ENCODE assay signal across 27 cellular contexts in the genomic region with DNA sequence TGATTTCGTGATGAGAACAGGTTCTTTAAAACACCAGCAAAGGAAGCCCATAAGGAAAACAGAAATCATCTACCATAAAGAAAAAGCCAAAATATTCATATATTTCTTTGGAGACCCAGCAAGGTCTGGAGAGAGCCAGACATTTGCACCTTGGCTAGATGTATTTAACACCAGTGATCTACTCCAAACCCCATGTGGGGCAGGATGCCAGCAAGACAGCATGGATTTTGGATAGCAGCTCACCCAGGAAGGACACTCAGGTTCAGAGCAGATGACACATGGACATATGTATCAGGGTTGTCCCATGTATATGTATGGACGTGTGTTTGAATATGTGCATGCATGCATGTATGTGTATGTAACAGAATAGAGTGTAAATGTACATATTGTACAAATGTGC.
"Had no signal": no experiment of that assay in that cellular context is flagged by ENCODE, and none has a peak within 500 bp of the region (broad histone marks: within the 10 kb centered on the region; RNA-seq: fewer than 3 reads in every experiment).

No MANE protein-coding gene starts in this region.

- H3K27ac ChIP-seq: gastrocnemius medialis, heart left ventricle, WERI-Rb-1 had no signal

- H3K4me1 ChIP-seq: gastrocnemius medialis had no signal

- H3K9me3 ChIP-seq: gastrocnemius medialis, heart left ventricle had no signal

- H3K4me1 Mint-ChIP-seq: activated B cell treated with CpG ODN at 0.5 μM for 24 hours; activated T-helper 17 cell treated with anti-CD3 and anti-CD28 coated beads, Interleukin-2, amount 50 U/mL, for 72 hours; T-helper 17 cell had no signal

- H3K27me3 ChIP-seq: gastrocnemius medialis had no signal

- H3K36me3 Mint-ChIP-seq: activated naive CD8-positive, alpha-beta T cell had no signal

- H3K27ac Mint-ChIP-seq: activated B cell treated with CpG ODN at 0.5 μM for 24 hours; activated CD8-positive, alpha-beta T cell treated with anti-CD3 and anti-CD28 coated beads for 36 hours; activated naive CD8-positive, alpha-beta T cell; activated T-helper 17 cell treated with anti-CD3 and anti-CD28 coated beads, Interleukin-2, amount 50 U/mL, for 72 hours; T-helper 17 cell; T-helper 2 cell treated with Interferon-gamma antibody and Interleukin-4, amounts not matched to agents 5 μg/mL and 100 μg/mL, for 36 hours had no signal

- H3K4me3 ChIP-seq: gastrocnemius medialis, heart left ventricle had no signal

- H3K36me3 ChIP-seq: gastrocnemius medialis, heart left ventricle, WERI-Rb-1 had no signal

- DNase-seq: activated B cell treated with CpG ODN at 0.5 μM for 24 hours; activated CD4-positive, alpha-beta T cell treated with anti-CD3 and anti-CD28 coated beads for 48 hours; activated CD4-positive, alpha-beta T cell treated with anti-CD3 and anti-CD28 coated beads, Interleukin-2, amount 50 U/mL, for 1 hour; activated CD4-positive, alpha-beta T cell treated with anti-CD3 and anti-CD28 coated beads, Interleukin-2, amount 50 U/mL, for 48 hours; activated CD8-positive, alpha-beta memory T cell treated with anti-CD3 and anti-CD28 coated beads for 24 hours; activated CD8-positive, alpha-beta T cell treated with anti-CD3 and anti-CD28 coated beads for 36 hours; activated effector memory CD4-positive, alpha-beta T cell treated with Interleukin-2 at 50 U/mL for 16 hours; activated gamma-delta T cell treated with Interleukin-2 at 50 U/mL for 16 hours; activated naive CD4-positive, alpha-beta T cell treated with anti-CD3 and anti-CD28 coated beads, Interleukin-2, amount 50 U/mL, for 16 hours; activated naive CD4-positive, alpha-beta T cell treated with Interleukin-2 at 50 U/mL for 16 hours; activated T-cell treated with anti-CD3 and anti-CD28 coated beads, Interleukin-2, amount 50 U/mL, for 4 hours; amniotic stem cell; anterior cingulate cortex; effector CD8-positive, alpha-beta T cell; foreskin fibroblast; gastrocnemius medialis; glutamatergic neuron; heart left ventricle; T-helper 1 cell; T-helper 17 cell; T1000; WERI-Rb-1 had no signal

- H3K4me3 Mint-ChIP-seq: activated B cell treated with CpG ODN at 0.5 μM for 24 hours; activated CD8-positive, alpha-beta T cell treated with anti-CD3 and anti-CD28 coated beads for 36 hours; activated naive CD8-positive, alpha-beta T cell; activated T-cell treated with anti-CD3 and anti-CD28 coated beads, Interleukin-2, amount 50 U/mL, for 4 hours; activated T-helper 17 cell treated with anti-CD3 and anti-CD28 coated beads, Interleukin-2, amount 50 U/mL, for 72 hours; T-helper 17 cell; T-helper 2 cell treated with Interferon-gamma antibody and Interleukin-4, amounts not matched to agents 5 μg/mL and 100 μg/mL, for 36 hours had no signal

- ATAC-seq: activated CD4-positive, CD25-positive, alpha-beta regulatory T cell treated with anti-CD3 and anti-CD28 coated beads, Interleukin-2, amount 50 U/mL, for 24 hours; activated CD8-positive, alpha-beta T cell treated with anti-CD3 and anti-CD28 coated beads for 36 hours; activated T-cell treated with anti-CD3 and anti-CD28 coated beads, Interleukin-2, amount 50 U/mL, for 4 hours; activated T-helper 17 cell treated with anti-CD3 and anti-CD28 coated beads, Interleukin-2, amount 50 U/mL, for 72 hours; esophagus mucosa; gastrocnemius medialis; heart left ventricle; T-helper 17 cell had no signal

- H3K9me3 Mint-ChIP-seq: activated B cell treated with CpG ODN at 0.5 μM for 24 hours; activated CD8-positive, alpha-beta T cell treated with anti-CD3 and anti-CD28 coated beads for 36 hours; activated T-cell treated with anti-CD3 and anti-CD28 coated beads, Interleukin-2, amount 50 U/mL, for 4 hours; T-helper 2 cell treated with Interferon-gamma antibody and Interleukin-4, amounts not matched to agents 5 μg/mL and 100 μg/mL, for 36 hours had no signal
